1 cellular context compared by ENCODE assay signal in genomic region chr6:28943557-28944411, GRCh38.
TF ChIP-seq lines count a peak whose summit lies in the region.

No MANE protein-coding gene starts in this region.

TF ChIP-seq in HepG2, 621 proteins besides CTCF, POLR2A, EP300 and RAD21 (continued from another document and continues in another):
- TF ChIP-seq SRY (CRISPR knock-in tag; IDR thresholded peaks at IDR 0.05) (peak; percentile 73; the same call in 1 of the 2 replicates), KDM5A (IDR thresholded peaks at IDR 0.05; ENCODE audit: borderline replicate concordance, low read length) (peak; percentile 51; the same call in 1 of the 2 replicates), ZNF496 (CRISPR knock-in tag; IDR thresholded peaks at IDR 0.05; ENCODE audit: insufficient replicate concordance) (no peak), ZNF33A (CRISPR knock-in tag; IDR thresholded peaks at IDR 0.05; ENCODE audit: borderline replicate concordance) (no peak), ZFY (CRISPR knock-in tag; IDR thresholded peaks at IDR 0.05) (peak; percentile 48; the same call in 1 of the 2 replicates), HES4 (CRISPR knock-in tag; IDR thresholded peaks at IDR 0.05; ENCODE audit: borderline replicate concordance) (no peak), ZNF720 (CRISPR knock-in tag; IDR thresholded peaks at IDR 0.05) (no peak; the same call in 1 of the 2 replicates), KLF13 (CRISPR knock-in tag; IDR thresholded peaks at IDR 0.05) (no peak), MXD3 (CRISPR knock-in tag; IDR thresholded peaks at IDR 0.05) (0 out of 2 replicates have a peak, but pooled peaks have one; percentile 51), CBX1 (IDR thresholded peaks at IDR 0.05; ENCODE audit: low read depth) (peak; percentile 75), HNRNPK (IDR thresholded peaks at IDR 0.05; ENCODE audit: low read depth, low read length, poor library complexity, severe bottlenecking) (peak; percentile 40), REXO4 (CRISPR knock-in tag; IDR thresholded peaks at IDR 0.05; ENCODE audit: borderline replicate concordance) (no peak), MED1 (CRISPR knock-in tag; IDR thresholded peaks at IDR 0.05) (peak; percentile 65), FOXK2 (IDR thresholded peaks at IDR 0.05) (peak; percentile 40; the same call in 1 of the 2 replicates), ZMYM4 (CRISPR knock-in tag; IDR thresholded peaks at IDR 0.05) (peak; percentile 70; the same call in 1 of the 2 replicates), IKZF4 (CRISPR knock-in tag; IDR thresholded peaks at IDR 0.05; ENCODE audit: borderline replicate concordance, low read depth, not compliant biosample characterization) (no peak), FLYWCH1 (CRISPR knock-in tag; IDR thresholded peaks at IDR 0.05) (no peak), CEBPG (CRISPR knock-in tag; IDR thresholded peaks at IDR 0.05) (0 out of 2 replicates have a peak, but pooled peaks have one; percentile 16), ADNP (CRISPR knock-in tag; IDR thresholded peaks at IDR 0.05) (peak; percentile 92), NBN (conservative IDR thresholded peaks at IDR 0.05) (no peak), ZMAT3 (CRISPR knock-in tag; conservative IDR thresholded peaks at IDR 0.05) (no peak), ZNF451 (CRISPR knock-in tag; IDR thresholded peaks at IDR 0.05) (peak; percentile 50; the same call in 1 of the 2 replicates), ZNF20 (CRISPR knock-in tag; IDR thresholded peaks at IDR 0.05) (no peak), MEF2D (CRISPR knock-in tag; IDR thresholded peaks at IDR 0.05) (no peak), SIX1 (CRISPR knock-in tag; IDR thresholded peaks at IDR 0.05; ENCODE audit: borderline replicate concordance) (no peak), ZNF224 (CRISPR knock-in tag; IDR thresholded peaks at IDR 0.05) (peak; percentile 62), ZNF367 (CRISPR knock-in tag; IDR thresholded peaks at IDR 0.05; ENCODE audit: borderline replicate concordance) (0 out of 2 replicates have a peak, but pooled peaks have one; percentile 17), ZNF205 (CRISPR knock-in tag; IDR thresholded peaks at IDR 0.05) (0 out of 2 replicates have a peak, but pooled peaks have one; percentile 12), MYPOP (CRISPR knock-in tag; IDR thresholded peaks at IDR 0.05) (peak; percentile 40; the same call in 1 of the 2 replicates), KDM1A (CRISPR knock-in tag; IDR thresholded peaks at IDR 0.05) (no peak; the same call in 1 of the 2 replicates), ELF1 (CRISPR knock-in tag; IDR thresholded peaks at IDR 0.05) (no peak), ZC3H13 (CRISPR knock-in tag; IDR thresholded peaks at IDR 0.05) (no peak), ZNF24 (IDR thresholded peaks at IDR 0.05) (peak; percentile 95), ZBTB43 (CRISPR knock-in tag; conservative IDR thresholded peaks at IDR 0.05) (0 out of 2 replicates have a peak, but pooled peaks have one; percentile 27), LCORL (IDR thresholded peaks at IDR 0.05) (no peak), LCORL (CRISPR knock-in tag; IDR thresholded peaks at IDR 0.05) (no peak; the same call in 1 of the 2 replicates), ELF3 (CRISPR knock-in tag; IDR thresholded peaks at IDR 0.05) (no peak), SIN3A (IDR thresholded peaks at IDR 0.05; ENCODE audit: borderline replicate concordance, low read depth, low read length) (no peak), BCLAF1 (IDR thresholded peaks at IDR 0.05) (no peak)
- TF ChIP-seq, protein P1, sequence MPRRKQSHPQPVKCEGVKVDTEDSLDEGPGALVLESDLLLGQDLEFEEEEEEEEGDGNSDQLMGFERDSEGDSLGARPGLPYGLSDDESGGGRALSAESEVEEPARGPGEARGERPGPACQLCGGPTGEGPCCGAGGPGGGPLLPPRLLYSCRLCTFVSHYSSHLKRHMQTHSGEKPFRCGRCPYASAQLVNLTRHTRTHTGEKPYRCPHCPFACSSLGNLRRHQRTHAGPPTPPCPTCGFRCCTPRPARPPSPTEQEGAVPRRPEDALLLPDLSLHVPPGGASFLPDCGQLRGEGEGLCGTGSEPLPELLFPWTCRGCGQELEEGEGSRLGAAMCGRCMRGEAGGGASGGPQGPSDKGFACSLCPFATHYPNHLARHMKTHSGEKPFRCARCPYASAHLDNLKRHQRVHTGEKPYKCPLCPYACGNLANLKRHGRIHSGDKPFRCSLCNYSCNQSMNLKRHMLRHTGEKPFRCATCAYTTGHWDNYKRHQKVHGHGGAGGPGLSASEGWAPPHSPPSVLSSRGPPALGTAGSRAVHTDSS (CRISPR knock-in tag; conservative IDR thresholded peaks at IDR 0.05) = no peak
- TF ChIP-seq, protein P2, sequence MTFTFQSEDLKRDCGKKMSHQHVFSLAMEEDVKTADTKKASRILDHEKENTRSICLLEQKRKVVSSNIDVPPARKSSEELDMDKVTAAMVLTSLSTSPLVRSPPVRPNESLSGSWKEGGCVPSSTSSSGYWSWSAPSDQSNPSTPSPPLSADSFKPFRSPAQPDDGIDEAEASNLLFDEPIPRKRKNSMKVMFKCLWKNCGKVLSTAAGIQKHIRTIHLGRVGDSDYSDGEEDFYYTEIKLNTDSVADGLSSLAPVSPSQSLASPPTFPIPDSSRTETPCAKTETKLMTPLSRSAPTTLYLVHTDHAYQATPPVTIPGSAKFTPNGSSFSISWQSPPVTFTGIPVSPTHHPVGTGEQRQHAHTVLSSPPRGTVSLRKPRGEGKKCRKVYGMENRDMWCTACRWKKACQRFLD (CRISPR knock-in tag; IDR thresholded peaks at IDR 0.05; ENCODE audit: borderline replicate concordance) = no peak
- TF ChIP-seq, protein P3, sequence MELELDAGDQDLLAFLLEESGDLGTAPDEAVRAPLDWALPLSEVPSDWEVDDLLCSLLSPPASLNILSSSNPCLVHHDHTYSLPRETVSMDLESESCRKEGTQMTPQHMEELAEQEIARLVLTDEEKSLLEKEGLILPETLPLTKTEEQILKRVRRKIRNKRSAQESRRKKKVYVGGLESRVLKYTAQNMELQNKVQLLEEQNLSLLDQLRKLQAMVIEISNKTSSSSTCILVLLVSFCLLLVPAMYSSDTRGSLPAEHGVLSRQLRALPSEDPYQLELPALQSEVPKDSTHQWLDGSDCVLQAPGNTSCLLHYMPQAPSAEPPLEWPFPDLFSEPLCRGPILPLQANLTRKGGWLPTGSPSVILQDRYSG (CRISPR knock-in tag; IDR thresholded peaks at IDR 0.05) = no peak
- TF ChIP-seq, protein P4, sequence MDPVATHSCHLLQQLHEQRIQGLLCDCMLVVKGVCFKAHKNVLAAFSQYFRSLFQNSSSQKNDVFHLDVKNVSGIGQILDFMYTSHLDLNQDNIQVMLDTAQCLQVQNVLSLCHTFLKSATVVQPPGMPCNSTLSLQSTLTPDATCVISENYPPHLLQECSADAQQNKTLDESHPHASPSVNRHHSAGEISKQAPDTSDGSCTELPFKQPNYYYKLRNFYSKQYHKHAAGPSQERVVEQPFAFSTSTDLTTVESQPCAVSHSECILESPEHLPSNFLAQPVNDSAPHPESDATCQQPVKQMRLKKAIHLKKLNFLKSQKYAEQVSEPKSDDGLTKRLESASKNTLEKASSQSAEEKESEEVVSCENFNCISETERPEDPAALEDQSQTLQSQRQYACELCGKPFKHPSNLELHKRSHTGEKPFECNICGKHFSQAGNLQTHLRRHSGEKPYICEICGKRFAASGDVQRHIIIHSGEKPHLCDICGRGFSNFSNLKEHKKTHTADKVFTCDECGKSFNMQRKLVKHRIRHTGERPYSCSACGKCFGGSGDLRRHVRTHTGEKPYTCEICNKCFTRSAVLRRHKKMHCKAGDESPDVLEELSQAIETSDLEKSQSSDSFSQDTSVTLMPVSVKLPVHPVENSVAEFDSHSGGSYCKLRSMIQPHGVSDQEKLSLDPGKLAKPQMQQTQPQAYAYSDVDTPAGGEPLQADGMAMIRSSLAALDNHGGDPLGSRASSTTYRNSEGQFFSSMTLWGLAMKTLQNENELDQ (CRISPR knock-in tag; IDR thresholded peaks at IDR 0.05; ENCODE audit: borderline replicate concordance) = no peak
- TF ChIP-seq, protein P5, sequence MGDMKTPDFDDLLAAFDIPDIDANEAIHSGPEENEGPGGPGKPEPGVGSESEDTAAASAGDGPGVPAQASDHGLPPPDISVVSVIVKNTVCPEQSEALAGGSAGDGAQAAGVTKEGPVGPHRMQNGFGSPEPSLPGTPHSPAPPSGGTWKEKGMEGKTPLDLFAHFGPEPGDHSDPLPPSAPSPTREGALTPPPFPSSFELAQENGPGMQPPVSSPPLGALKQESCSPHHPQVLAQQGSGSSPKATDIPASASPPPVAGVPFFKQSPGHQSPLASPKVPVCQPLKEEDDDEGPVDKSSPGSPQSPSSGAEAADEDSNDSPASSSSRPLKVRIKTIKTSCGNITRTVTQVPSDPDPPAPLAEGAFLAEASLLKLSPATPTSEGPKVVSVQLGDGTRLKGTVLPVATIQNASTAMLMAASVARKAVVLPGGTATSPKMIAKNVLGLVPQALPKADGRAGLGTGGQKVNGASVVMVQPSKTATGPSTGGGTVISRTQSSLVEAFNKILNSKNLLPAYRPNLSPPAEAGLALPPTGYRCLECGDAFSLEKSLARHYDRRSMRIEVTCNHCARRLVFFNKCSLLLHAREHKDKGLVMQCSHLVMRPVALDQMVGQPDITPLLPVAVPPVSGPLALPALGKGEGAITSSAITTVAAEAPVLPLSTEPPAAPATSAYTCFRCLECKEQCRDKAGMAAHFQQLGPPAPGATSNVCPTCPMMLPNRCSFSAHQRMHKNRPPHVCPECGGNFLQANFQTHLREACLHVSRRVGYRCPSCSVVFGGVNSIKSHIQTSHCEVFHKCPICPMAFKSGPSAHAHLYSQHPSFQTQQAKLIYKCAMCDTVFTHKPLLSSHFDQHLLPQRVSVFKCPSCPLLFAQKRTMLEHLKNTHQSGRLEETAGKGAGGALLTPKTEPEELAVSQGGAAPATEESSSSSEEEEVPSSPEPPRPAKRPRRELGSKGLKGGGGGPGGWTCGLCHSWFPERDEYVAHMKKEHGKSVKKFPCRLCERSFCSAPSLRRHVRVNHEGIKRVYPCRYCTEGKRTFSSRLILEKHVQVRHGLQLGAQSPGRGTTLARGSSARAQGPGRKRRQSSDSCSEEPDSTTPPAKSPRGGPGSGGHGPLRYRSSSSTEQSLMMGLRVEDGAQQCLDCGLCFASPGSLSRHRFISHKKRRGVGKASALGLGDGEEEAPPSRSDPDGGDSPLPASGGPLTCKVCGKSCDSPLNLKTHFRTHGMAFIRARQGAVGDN (CRISPR knock-in tag; IDR thresholded peaks at IDR 0.05) = peak; percentile 67
- TF ChIP-seq, protein P6, sequence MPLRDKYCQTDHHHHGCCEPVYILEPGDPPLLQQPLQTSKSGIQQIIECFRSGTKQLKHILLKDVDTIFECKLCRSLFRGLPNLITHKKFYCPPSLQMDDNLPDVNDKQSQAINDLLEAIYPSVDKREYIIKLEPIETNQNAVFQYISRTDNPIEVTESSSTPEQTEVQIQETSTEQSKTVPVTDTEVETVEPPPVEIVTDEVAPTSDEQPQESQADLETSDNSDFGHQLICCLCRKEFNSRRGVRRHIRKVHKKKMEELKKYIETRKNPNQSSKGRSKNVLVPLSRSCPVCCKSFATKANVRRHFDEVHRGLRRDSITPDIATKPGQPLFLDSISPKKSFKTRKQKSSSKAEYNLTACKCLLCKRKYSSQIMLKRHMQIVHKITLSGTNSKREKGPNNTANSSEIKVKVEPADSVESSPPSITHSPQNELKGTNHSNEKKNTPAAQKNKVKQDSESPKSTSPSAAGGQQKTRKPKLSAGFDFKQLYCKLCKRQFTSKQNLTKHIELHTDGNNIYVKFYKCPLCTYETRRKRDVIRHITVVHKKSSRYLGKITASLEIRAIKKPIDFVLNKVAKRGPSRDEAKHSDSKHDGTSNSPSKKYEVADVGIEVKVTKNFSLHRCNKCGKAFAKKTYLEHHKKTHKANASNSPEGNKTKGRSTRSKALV (CRISPR knock-in tag; IDR thresholded peaks at IDR 0.05) = no peak
- TF ChIP-seq, protein P7, sequence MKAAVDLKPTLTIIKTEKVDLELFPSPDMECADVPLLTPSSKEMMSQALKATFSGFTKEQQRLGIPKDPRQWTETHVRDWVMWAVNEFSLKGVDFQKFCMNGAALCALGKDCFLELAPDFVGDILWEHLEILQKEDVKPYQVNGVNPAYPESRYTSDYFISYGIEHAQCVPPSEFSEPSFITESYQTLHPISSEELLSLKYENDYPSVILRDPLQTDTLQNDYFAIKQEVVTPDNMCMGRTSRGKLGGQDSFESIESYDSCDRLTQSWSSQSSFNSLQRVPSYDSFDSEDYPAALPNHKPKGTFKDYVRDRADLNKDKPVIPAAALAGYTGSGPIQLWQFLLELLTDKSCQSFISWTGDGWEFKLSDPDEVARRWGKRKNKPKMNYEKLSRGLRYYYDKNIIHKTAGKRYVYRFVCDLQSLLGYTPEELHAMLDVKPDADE (CRISPR knock-in tag; IDR thresholded peaks at IDR 0.05) = no peak
